ENCODE assay signal across 27 cellular contexts in genomic region chr2:218187650-218188025, GRCh38. TPM values are rescaled to one million over a fixed set of nuclear protein-coding genes. Genes with fewer than 3 reads are reported as not detected.
"Had no signal": no experiment of that assay in that cellular context is flagged by ENCODE, and none has a peak within 500 bp of the region (broad histone marks: within the 10 kb centered on the region; RNA-seq: fewer than 3 reads in every experiment).

No MANE protein-coding gene starts in this region.

- H3K36me3 ChIP-seq: lower lobe of right lung, neural progenitor cell had no signal

- H3K27me3 Mint-ChIP-seq: stimulated activated naive CD8-positive, alpha-beta T cell treated with anti-CD3 and anti-CD28 coated beads, Interleukin-15, Interleukin-2, amounts not matched to agents 100 ng/mL and 50 ng/mL, for 24 hours; type B pancreatic cell had no signal

- H3K4me3 ChIP-seq: lower lobe of right lung, mucosa of descending colon, neural progenitor cell had no signal

- H3K4me3 Mint-ChIP-seq: activated naive CD8-positive, alpha-beta T cell treated with anti-CD3 and anti-CD28 coated beads, Interleukin-2, amount 10 ng/mL, durations not matched to agents 7 days and 5 days; endodermal cell; naive thymus-derived CD8-positive, alpha-beta T cell; neural progenitor cell; stimulated activated naive CD8-positive, alpha-beta T cell treated with anti-CD3 and anti-CD28 coated beads, Interleukin-15, Interleukin-2, amounts not matched to agents 100 ng/mL and 50 ng/mL, for 24 hours; type B pancreatic cell had no signal

- H3K36me3 Mint-ChIP-seq: activated naive CD8-positive, alpha-beta T cell treated with anti-CD3 and anti-CD28 coated beads, Interleukin-2, amount 10 ng/mL, durations not matched to agents 7 days and 5 days; naive thymus-derived CD8-positive, alpha-beta T cell; neural progenitor cell; type B pancreatic cell had no signal

- H3K9me3 ChIP-seq: lower lobe of right lung, mucosa of descending colon had no signal

- H3K4me2 ChIP-seq: neural progenitor cell had no signal

- H3K9me3 Mint-ChIP-seq: activated naive CD8-positive, alpha-beta T cell treated with anti-CD3 and anti-CD28 coated beads, Interleukin-2, amount 10 ng/mL, durations not matched to agents 7 days and 5 days; endodermal cell; naive thymus-derived CD8-positive, alpha-beta T cell; neural progenitor cell; stimulated activated naive CD8-positive, alpha-beta T cell treated with anti-CD3 and anti-CD28 coated beads, Interleukin-15, Interleukin-2, amounts not matched to agents 100 ng/mL and 50 ng/mL, for 24 hours; type B pancreatic cell had no signal

- FAIRE-seq: bronchial epithelial cell, kidney had no signal

- H3K9ac ChIP-seq: neural progenitor cell had no signal

- H3K27me3 ChIP-seq: neural progenitor cell had no signal

- DNase-seq: activated CD4-positive, alpha-beta T cell treated with anti-CD3 and anti-CD28 coated beads for 1 hour; activated naive CD4-positive, alpha-beta T cell treated with Interleukin-2 at 50 U/mL for 16 hours; activated naive CD8-positive, alpha-beta T cell treated with anti-CD3 and anti-CD28 coated beads, Interleukin-2, amount 10 ng/mL, durations not matched to agents 7 days and 5 days; activated T-cell treated with anti-CD3 and anti-CD28 coated beads, Interleukin-2, amount 50 U/mL, for 48 hours; amygdala; cortex of kidney; endodermal cell; foreskin fibroblast; kidney; lower lobe of right lung; mucosa of descending colon; naive thymus-derived CD8-positive, alpha-beta T cell; stimulated activated CD4-positive, alpha-beta T cell treated with anti-CD3 and anti-CD28 coated beads, Interleukin-12 subunit alpha, Interleukin-12 subunit beta, amount 100 ng/mL, for 4 hours; stimulated activated CD4-positive, alpha-beta T cell treated with anti-CD3 and anti-CD28 coated beads, Interleukin-4, amount 100 ng/mL, for 4 hours; T-helper 9 cell had no signal

- H3K27ac Mint-ChIP-seq: activated naive CD8-positive, alpha-beta T cell treated with anti-CD3 and anti-CD28 coated beads, Interleukin-2, amount 10 ng/mL, durations not matched to agents 7 days and 5 days; endodermal cell; naive thymus-derived CD8-positive, alpha-beta T cell; neural progenitor cell; progenitor cell of endocrine pancreas; stimulated activated naive CD8-positive, alpha-beta T cell treated with anti-CD3 and anti-CD28 coated beads, Interleukin-15, Interleukin-2, amounts not matched to agents 100 ng/mL and 50 ng/mL, for 24 hours; type B pancreatic cell had no signal

- H3K27ac ChIP-seq: epithelial cell of prostate, lower lobe of right lung, neural progenitor cell had no signal

- ATAC-seq: lower lobe of right lung; mucosa of descending colon; naive thymus-derived CD8-positive, alpha-beta T cell had no signal

RNA-seq across cellular contexts. Expression of gene CXCR1, which starts 20.9 kb away (rescaled TPM):
- total RNA-seq: activated CD8-positive, alpha-beta memory T cell treated with anti-CD3 and anti-CD28 coated beads for 36 hours; bronchial epithelial cell; cerebellum; endodermal cell; fibroblast of lung; glomerular endothelial cell; naive thymus-derived CD8-positive, alpha-beta T cell; osteoblast; progenitor cell of endocrine pancreas; temporal lobe had no signal
- polyA plus RNA-seq: fibroblast of lung had no signal
